8 cellular contexts compared by ENCODE assay signal in genomic region chr11:10540546-10540914, GRCh38. TPM values are rescaled to one million over a fixed set of nuclear protein-coding genes. Genes with fewer than 3 reads are reported as not detected.
DNase-seq lines count a peak whose midpoint lies in the region; ATAC-seq and TF ChIP-seq lines count a peak whose summit lies in the region.

No MANE protein-coding gene starts in this region.

- peaks cover 0 to 4% (median 0%) of the 10 kb centered on the region in 7 donors for H3K9me3 Mint-ChIP-seq in CD4-positive, CD25-positive, alpha-beta regulatory T cell
- H3K9me3 Mint-ChIP-seq in nephron progenitor cell, result peaks cover 8% of the 10 kb centered on the region

- no peak for TF ChIP-seq CTCF in fibroblast of pulmonary artery (IDR thresholded peaks at IDR 0.05; ENCODE audit: low read length, missing control alignments)
- TF ChIP-seq CTCF in nephron progenitor cell (IDR thresholded peaks at IDR 0.05), result no peak

- H3K36me3 ChIP-seq in CD4-positive, CD25-positive, alpha-beta regulatory T cell (ENCODE audit: control insufficient read depth, insufficient read depth, low read length), result no peaks in the 10 kb centered on the region

- H3K27ac Mint-ChIP-seq in CD4-positive, CD25-positive, alpha-beta regulatory T cell, result peak overlapping the region in 2 of 3 donors; percentile 91 to 94
- peak overlapping the region; percentile 92 for H3K27ac Mint-ChIP-seq in T-helper 17 cell
- no peak overlapping the region for H3K27ac Mint-ChIP-seq in nephron progenitor cell

- peak overlapping the region; percentile 76 for H3K27ac ChIP-seq in CD4-positive, CD25-positive, alpha-beta regulatory T cell (ENCODE audit: insufficient read depth, low read length, poor library complexity, severe bottlenecking)

- no peak for DNase-seq in CD4-positive, CD25-positive, alpha-beta regulatory T cell
- DNase-seq in T-helper 17 cell, result no peak
- DNase-seq in fibroblast of pulmonary artery (ENCODE audit: low read depth), result peak; percentile 31
- no peak for DNase-seq in nephron progenitor cell
- no peak for DNase-seq in SKM-1 (lab: John Stamatoyannopoulos, UW; ENCODE audit: unreplicated experiment)
- no peak for DNase-seq in GM19240 (ENCODE audit: insufficient read length, low spot score)

- H3K27me3 ChIP-seq in CD4-positive, CD25-positive, alpha-beta regulatory T cell (ENCODE audit: control insufficient read depth, insufficient read depth, low read length), result no peaks in the 10 kb centered on the region

- peak overlapping the region; percentile 83 for H3K4me3 ChIP-seq in CD4-positive, CD25-positive, alpha-beta regulatory T cell (ENCODE audit: low read depth, low read length)
- peak overlapping the region; percentile 82 for H3K4me3 ChIP-seq in fibroblast of pulmonary artery (replicated peaks; ENCODE audit: low read depth, low read length)

- no peaks in the 10 kb centered on the region for H3K36me3 Mint-ChIP-seq in CD4-positive, CD25-positive, alpha-beta regulatory T cell
- H3K36me3 Mint-ChIP-seq in T-helper 17 cell (ENCODE audit: low read depth), result peaks cover 2% of the 10 kb centered on the region
- H3K36me3 Mint-ChIP-seq in nephron progenitor cell (ENCODE audit: low read depth), result no peaks in the 10 kb centered on the region

- ATAC-seq in CD4-positive, CD25-positive, alpha-beta regulatory T cell (ENCODE audit: low read depth in 2 of 2), result no peak
- peak; percentile 35 for ATAC-seq in GM19372 (IDR thresholded peaks at IDR 0.05; ENCODE audit: low read depth, unreplicated experiment)
- peak; percentile 35 for ATAC-seq in HG03354 (IDR thresholded peaks at IDR 0.05; ENCODE audit: poor library complexity, severe bottlenecking, unreplicated experiment)
- ATAC-seq in T-helper 17 cell, result peak; percentile 3

- H3K27me3 Mint-ChIP-seq in CD4-positive, CD25-positive, alpha-beta regulatory T cell, result peaks cover 7% of the 10 kb centered on the region
- no peaks in the 10 kb centered on the region for H3K27me3 Mint-ChIP-seq in T-helper 17 cell
- peaks cover 17% of the 10 kb centered on the region for H3K27me3 Mint-ChIP-seq in nephron progenitor cell (ENCODE audit: low read depth, poor library complexity)

- no peaks in the 10 kb centered on the region for H3K9me3 ChIP-seq in CD4-positive, CD25-positive, alpha-beta regulatory T cell (ENCODE audit: control insufficient read depth in 2 of 2, low read length in 2 of 2)
- no peaks in the 10 kb centered on the region for H3K9me3 ChIP-seq in T-helper 17 cell (ENCODE audit: control insufficient read depth, low read length, poor library complexity, severe bottlenecking)

- peak overlapping the region; percentile 85 to 97 (median 91) for H3K4me3 Mint-ChIP-seq in CD4-positive, CD25-positive, alpha-beta regulatory T cell
- H3K4me3 Mint-ChIP-seq in T-helper 17 cell (peak overlapping the region; percentile 93), nephron progenitor cell (peak overlapping the region; percentile 89)

- peaks cover 14% of the 10 kb centered on the region for H3K4me1 ChIP-seq in CD4-positive, CD25-positive, alpha-beta regulatory T cell (ENCODE audit: control insufficient read depth, insufficient read depth, low read length, poor library complexity, severe bottlenecking)

- peaks cover 17 to 36% (median 23%) of the 10 kb centered on the region in 4 donors for H3K4me1 Mint-ChIP-seq in CD4-positive, CD25-positive, alpha-beta regulatory T cell
- H3K4me1 Mint-ChIP-seq in T-helper 17 cell (peaks cover 15% of the 10 kb centered on the region), nephron progenitor cell (peaks cover 23% of the 10 kb centered on the region)

RNA-seq across cellular contexts. Expression of gene RNF141, which starts 0.5 kb away (rescaled TPM):
- total RNA-seq in CD4-positive, CD25-positive, alpha-beta regulatory T cell, result 7.8 TPM
- polyA plus RNA-seq in CD4-positive, CD25-positive, alpha-beta regulatory T cell, result 10 to 100 TPM; 16.8 to 22.5 (median 18.5) TPM
- 10 to 100 TPM; 12.8 to 13.6 TPM for total RNA-seq in T-helper 17 cell

RNA-seq across cellular contexts. Expression of gene LYVE1, which starts 27.9 kb away (rescaled TPM):
- total RNA-seq in CD4-positive, CD25-positive, alpha-beta regulatory T cell, result not detected
- polyA plus RNA-seq in CD4-positive, CD25-positive, alpha-beta regulatory T cell, result not detected
- total RNA-seq in T-helper 17 cell, result not detected

Comparison
In these comparisons a context has a peak if more than half of its experiments do, and no peak if none do; other contexts are left out.
1. ATAC-seq: peak in GM19372 (single experiment), HG03354 (single experiment) and T-helper 17 cell (single experiment); none in CD4-positive, CD25-positive, alpha-beta regulatory T cell (0 of 2).
2. Peak in every context shown above with its lines, with median percentiles within 50 percentile points of each other: H3K4me3 Mint-ChIP-seq.